19 cellular contexts compared by ENCODE assay signal in the genomic region with DNA sequence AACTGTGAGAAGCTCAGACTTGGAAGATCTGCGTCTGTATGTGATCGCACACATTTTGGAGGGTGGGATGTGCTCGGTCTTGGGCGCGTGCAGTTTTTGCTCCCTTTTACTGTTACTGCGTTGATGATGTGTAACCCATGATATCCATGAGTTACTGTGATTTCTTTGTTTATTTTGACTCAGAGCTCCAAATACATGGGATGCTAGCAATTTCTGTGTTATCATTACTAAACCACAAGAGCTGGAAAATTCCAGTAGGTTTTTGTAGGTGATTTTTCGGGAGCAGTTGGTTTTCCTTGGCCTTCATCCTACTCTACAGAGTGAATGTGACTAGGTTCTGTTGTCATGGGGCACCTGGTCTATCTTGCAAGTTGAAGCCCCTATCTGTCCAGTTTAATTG.
DNase-seq lines count a peak whose midpoint lies in the region; ATAC-seq lines count a peak whose summit lies in the region.
"Had no signal": no experiment of that assay in that cellular context is flagged by ENCODE, and none has a peak within 500 bp of the region (broad histone marks: within the 10 kb centered on the region; RNA-seq: fewer than 3 reads in every experiment).

No MANE protein-coding gene starts in this region.

- no peaks in the 10 kb centered on the region for H3K27me3 ChIP-seq in BLaER1 treated with 17β-estradiol and CSF1 and Interleukin-3, amounts not matched to agents 10 nM and 100 nM
- no peaks in the 10 kb centered on the region for H3K27me3 ChIP-seq in SJSA1 (replicated peaks)
- no peaks in the 10 kb centered on the region for H3K27me3 ChIP-seq in skeletal muscle satellite cell (ENCODE audit: control insufficient read depth, insufficient read depth, low read length)
- H3K27me3 ChIP-seq: esophagus squamous epithelium, spleen, stomach had no signal

- H3K9me3 ChIP-seq in BLaER1 treated with 17β-estradiol and CSF1 and Interleukin-3, amounts not matched to agents 10 nM and 100 nM (replicated peaks in 1 of 11): no peaks in the 10 kb centered on the region
- H3K9me3 ChIP-seq in SJSA1 (replicated peaks): no peaks in the 10 kb centered on the region
- no peaks in the 10 kb centered on the region for H3K9me3 ChIP-seq in skeletal muscle satellite cell (replicated peaks; ENCODE audit: low read length)
- H3K9me3 ChIP-seq: esophagus squamous epithelium, spleen, stomach had no signal

- no peaks in the 10 kb centered on the region for H3K36me3 ChIP-seq in BLaER1 treated with 17β-estradiol and CSF1 and Interleukin-3, amounts not matched to agents 10 nM and 100 nM
- H3K36me3 ChIP-seq in SJSA1 (no peaks in the 10 kb centered on the region), skeletal muscle satellite cell (ENCODE audit: insufficient read depth, low read length) (no peaks in the 10 kb centered on the region)
- H3K36me3 ChIP-seq: esophagus squamous epithelium, spleen, stomach had no signal

- peak in 1 of 2 experiments; percentile 73 for DNase-seq in SJSA1 (ENCODE audit: low read depth in 1 of 2, low spot score in 2 of 2)
- DNase-seq in fibroblast of gingiva (ENCODE audit: low read depth): peak; percentile 59
- no peak for DNase-seq in NCI-H146 treated with DMSO at 0.1 percent for 48 hours (lab: John Stamatoyannopoulos, UW; ENCODE audit: unreplicated experiment)
- DNase-seq in medulla oblongata (ENCODE audit: extremely low spot score): no peak
- DNase-seq in T-helper 2 cell: no peak
- DNase-seq: activated CD4-positive, alpha-beta T cell treated with anti-CD3 and anti-CD28 coated beads for 1 hour; activated CD8-positive, alpha-beta memory T cell treated with anti-CD3 and anti-CD28 coated beads, Interleukin-2, amount 50 U/mL, for 48 hours; activated naive CD4-positive, alpha-beta T cell treated with anti-CD3 and anti-CD28 coated beads, Interleukin-2, amount 50 U/mL, for 16 hours; CD4-positive, CD25-positive, alpha-beta regulatory T cell; cortex of kidney; esophagus squamous epithelium; NCI-H2081 treated with DMSO at 0.1 percent for 48 hours; NCI-H748 treated with DMSO at 0.1 percent for 48 hours; RPMI8226; spleen; stomach had no signal

- H3K9ac ChIP-seq in BLaER1 treated with 17β-estradiol and CSF1 and Interleukin-3, amounts not matched to agents 10 nM and 100 nM: no peak overlapping the region
- H3K9ac ChIP-seq in skeletal muscle satellite cell (ENCODE audit: low read depth, low read length): no peak overlapping the region

- peak overlapping the region in 6 of 11 experiments; percentile 1 to 93 (median 50); a peak in 6 of 22 replicates for H3K4me2 ChIP-seq in BLaER1 treated with 17β-estradiol and CSF1 and Interleukin-3, amounts not matched to agents 10 nM and 100 nM
- peak overlapping the region; percentile 15 for H3K4me2 ChIP-seq in skeletal muscle satellite cell (ENCODE audit: low read length)

- no peak overlapping the region for H3K4me3 ChIP-seq in BLaER1 treated with 17β-estradiol and CSF1 and Interleukin-3, amounts not matched to agents 10 nM and 100 nM
- no peak overlapping the region for H3K4me3 ChIP-seq in SJSA1
- no peak overlapping the region for H3K4me3 ChIP-seq in skeletal muscle satellite cell (ENCODE audit: low read length)
- H3K4me3 ChIP-seq: esophagus squamous epithelium, spleen, stomach had no signal

- peaks cover 10 to 58% (median 22%) of the 10 kb centered on the region in 11 experiments; a peak in 15 of 22 replicates for H4K20me1 ChIP-seq in BLaER1 treated with 17β-estradiol and CSF1 and Interleukin-3, amounts not matched to agents 10 nM and 100 nM

- no peak for ATAC-seq in GM21825 (IDR thresholded peaks at IDR 0.05; ENCODE audit: unreplicated experiment)

- H3K27ac ChIP-seq in BLaER1 treated with 17β-estradiol and CSF1 and Interleukin-3, amounts not matched to agents 10 nM and 100 nM: no peak overlapping the region
- peak overlapping the region; percentile 23; the same call in 1 of the 2 replicates for H3K27ac ChIP-seq in SJSA1
- H3K27ac ChIP-seq: spleen had no signal

- peaks cover 34 to 66% (median 60%) of the 10 kb centered on the region in 10 experiments for H3K4me1 ChIP-seq in BLaER1 treated with 17β-estradiol and CSF1 and Interleukin-3, amounts not matched to agents 10 nM and 100 nM
- peaks cover 43% of the 10 kb centered on the region for H3K4me1 ChIP-seq in SJSA1 (replicated peaks)
- H3K4me1 ChIP-seq in skeletal muscle satellite cell (ENCODE audit: control insufficient read depth, insufficient read depth, low read length): peaks cover 53% of the 10 kb centered on the region
